In the genomic region with DNA sequence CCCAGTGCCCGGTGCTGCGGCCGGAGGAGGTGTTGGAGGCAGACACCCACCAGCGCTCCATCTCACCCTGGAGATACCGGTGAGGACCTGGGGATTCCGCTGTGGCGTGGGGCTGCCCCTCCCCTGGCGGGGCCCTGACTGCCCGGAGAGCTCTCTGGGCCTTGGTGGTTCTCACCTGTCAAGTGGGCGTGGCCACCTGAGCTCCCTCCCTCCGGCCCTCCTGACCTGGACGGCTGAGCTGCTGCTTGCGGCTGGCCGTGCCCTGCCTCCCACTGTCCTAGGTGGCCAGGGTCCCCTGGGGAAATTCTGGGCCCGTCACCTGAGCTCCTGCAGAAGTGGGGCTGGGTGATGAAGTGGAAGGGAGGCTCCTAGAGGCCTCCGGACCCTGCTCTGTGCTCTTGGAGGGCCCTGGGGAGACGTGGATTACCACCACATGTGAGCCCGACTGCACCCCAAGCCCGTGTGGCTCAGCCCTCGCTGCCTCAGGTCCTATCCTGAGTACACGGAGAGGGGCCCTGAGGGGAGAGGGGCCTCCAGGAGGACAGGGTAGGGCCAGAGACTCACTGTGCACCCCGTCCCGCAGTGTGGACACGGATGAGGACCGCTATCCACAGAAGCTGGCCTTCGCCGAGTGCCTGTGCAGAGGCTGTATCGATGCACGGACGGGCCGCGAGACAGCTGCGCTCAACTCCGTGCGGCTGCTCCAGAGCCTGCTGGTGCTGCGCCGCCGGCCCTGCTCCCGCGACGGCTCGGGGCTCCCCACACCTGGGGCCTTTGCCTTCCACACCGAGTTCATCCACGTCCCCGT, we compare ENCODE assay signal across 3 cellular contexts.
TF ChIP-seq lines count a peak whose summit lies in the region.

No MANE protein-coding gene starts in this region.

TF ChIP-seq in GM23338, 12 proteins besides CTCF, POLR2A, EP300 and RAD21:
- TF ChIP-seq POLR2AphosphoS5 (IDR thresholded peaks at IDR 0.05; ENCODE audit: low read depth), result peak; percentile 53; the same call in 1 of the 2 replicates
- TF ChIP-seq, protein P1, sequence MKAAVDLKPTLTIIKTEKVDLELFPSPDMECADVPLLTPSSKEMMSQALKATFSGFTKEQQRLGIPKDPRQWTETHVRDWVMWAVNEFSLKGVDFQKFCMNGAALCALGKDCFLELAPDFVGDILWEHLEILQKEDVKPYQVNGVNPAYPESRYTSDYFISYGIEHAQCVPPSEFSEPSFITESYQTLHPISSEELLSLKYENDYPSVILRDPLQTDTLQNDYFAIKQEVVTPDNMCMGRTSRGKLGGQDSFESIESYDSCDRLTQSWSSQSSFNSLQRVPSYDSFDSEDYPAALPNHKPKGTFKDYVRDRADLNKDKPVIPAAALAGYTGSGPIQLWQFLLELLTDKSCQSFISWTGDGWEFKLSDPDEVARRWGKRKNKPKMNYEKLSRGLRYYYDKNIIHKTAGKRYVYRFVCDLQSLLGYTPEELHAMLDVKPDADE (IDR thresholded peaks at IDR 0.05), result no peak

TF ChIP-seq in GM12878, 131 proteins besides CTCF, POLR2A, EP300 and RAD21:
- TF ChIP-seq SUZ12 (IDR thresholded peaks at IDR 0.05; ENCODE audit: unreplicated experiment) (peak; percentile 78), STAT1 (conservative IDR thresholded peaks at IDR 0.05) (no peak)

TF ChIP-seq in HEK293T, 16 proteins besides CTCF, POLR2A, EP300 and RAD21:
- TF ChIP-seq ZNF384 (IDR thresholded peaks at IDR 0.05), result no peak
- TF ChIP-seq TARDBP (IDR thresholded peaks at IDR 0.05), result no peak
- TF ChIP-seq LEF1 (IDR thresholded peaks at IDR 0.05; ENCODE audit: borderline replicate concordance), result no peak
- no peak for TF ChIP-seq L3MBTL2 (conservative IDR thresholded peaks at IDR 0.05)
- no peak for TF ChIP-seq SP1 (IDR thresholded peaks at IDR 0.05)
- TF ChIP-seq, protein P2, sequence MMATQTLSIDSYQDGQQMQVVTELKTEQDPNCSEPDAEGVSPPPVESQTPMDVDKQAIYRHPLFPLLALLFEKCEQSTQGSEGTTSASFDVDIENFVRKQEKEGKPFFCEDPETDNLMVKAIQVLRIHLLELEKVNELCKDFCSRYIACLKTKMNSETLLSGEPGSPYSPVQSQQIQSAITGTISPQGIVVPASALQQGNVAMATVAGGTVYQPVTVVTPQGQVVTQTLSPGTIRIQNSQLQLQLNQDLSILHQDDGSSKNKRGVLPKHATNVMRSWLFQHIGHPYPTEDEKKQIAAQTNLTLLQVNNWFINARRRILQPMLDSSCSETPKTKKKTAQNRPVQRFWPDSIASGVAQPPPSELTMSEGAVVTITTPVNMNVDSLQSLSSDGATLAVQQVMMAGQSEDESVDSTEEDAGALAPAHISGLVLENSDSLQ (IDR thresholded peaks at IDR 0.05), result no peak
- TF ChIP-seq SUZ12 (IDR thresholded peaks at IDR 0.05), result no peak
- no peak for TF ChIP-seq ARNT (IDR thresholded peaks at IDR 0.05)
- no peak for TF ChIP-seq BHLHE40 (IDR thresholded peaks at IDR 0.05; ENCODE audit: borderline replicate concordance)
- no peak for TF ChIP-seq ELF4 (IDR thresholded peaks at IDR 0.05)
- TF ChIP-seq FOXK2 (IDR thresholded peaks at IDR 0.05), result no peak
- TF ChIP-seq HDGF (IDR thresholded peaks at IDR 0.05; ENCODE audit: borderline replicate concordance), result no peak
- no peak for TF ChIP-seq CTBP1 (IDR thresholded peaks at IDR 0.05; ENCODE audit: borderline replicate concordance)
TF ChIP-seq in HEK293T: peak in this region for 0.
